10 cellular contexts compared by ENCODE assay signal in genomic region chr1:28173151-28173979, GRCh38. TPM values are rescaled to one million over a fixed set of nuclear protein-coding genes. Genes with fewer than 3 reads are reported as not detected.
A peak's percentile ranks its signal among the peaks of the same experiment; 100 is the strongest.
DNase-seq lines count a peak whose midpoint lies in the region; ATAC-seq and TF ChIP-seq lines count a peak whose summit lies in the region.
"Had no signal": no experiment of that assay in that cellular context is flagged by ENCODE, and none has a peak within 500 bp of the region (broad histone marks: within the 10 kb centered on the region; RNA-seq: fewer than 3 reads in every experiment).

No MANE protein-coding gene starts in this region.

- TF ChIP-seq CTCF in GM23338 (conservative IDR thresholded peaks at IDR 0.05; ENCODE audit: low read depth in 2 of 2) (no peak), glutamatergic neuron (IDR thresholded peaks at IDR 0.05; ENCODE audit: partially characterized antibody, unreplicated experiment) (no peak), sigmoid colon (IDR thresholded peaks at IDR 0.05) (no peak)

- WGBS in sigmoid colon, 2 donors, result 50 to 58% methylated on average over 11 of the region's 11 CpGs

- no peaks in the 10 kb centered on the region for H3K9me3 Mint-ChIP-seq in GM23338
- H3K9me3 Mint-ChIP-seq in glutamatergic neuron (ENCODE audit: unreplicated experiment), result no peaks in the 10 kb centered on the region
- H3K9me3 Mint-ChIP-seq: naive thymus-derived CD4-positive, alpha-beta T cell had no signal

- H3F3A ChIP-seq in GM23338 (replicated peaks; ENCODE audit: low read depth), result no peaks in the 10 kb centered on the region

- H3K9me3 ChIP-seq in SJSA1 (replicated peaks) (no peaks in the 10 kb centered on the region), sigmoid colon (no peaks in the 10 kb centered on the region)

- 0 out of 2 replicates have a peak overlapping the region, but pooled peaks have one; percentile 14 for H2AFZ ChIP-seq in GM23338

- ATAC-seq in GM23338, result no peak
- ATAC-seq in GM18505 (IDR thresholded peaks at IDR 0.05; ENCODE audit: unreplicated experiment), result no peak

- H3K4me1 Mint-ChIP-seq in GM23338 (peaks cover 15% of the 10 kb centered on the region), glutamatergic neuron (ENCODE audit: low read depth, unreplicated experiment) (peaks cover 30% of the 10 kb centered on the region)

- no peaks in the 10 kb centered on the region for H3K36me3 Mint-ChIP-seq in GM23338 (ENCODE audit: low read depth)
- H3K36me3 Mint-ChIP-seq in glutamatergic neuron (ENCODE audit: unreplicated experiment), result no peaks in the 10 kb centered on the region

- H3K27ac Mint-ChIP-seq in GM23338 (peak overlapping the region; percentile 37; the same call in 1 of the 2 replicates), glutamatergic neuron (ENCODE audit: unreplicated experiment) (peak overlapping the region; percentile 97)

- H3K4me3 ChIP-seq in GM23338 (no peak overlapping the region), SJSA1 (no peak overlapping the region), sigmoid colon (peak overlapping the region in 1 of 4 donors; percentile 16)

- H3K27ac ChIP-seq in GM23338 (ENCODE audit: low read depth), result no peak overlapping the region
- peak overlapping the region; percentile 94 for H3K27ac ChIP-seq in SJSA1
- peak overlapping the region; percentile 23 to 49 (median 41) for H3K27ac ChIP-seq in sigmoid colon

- DNase-seq in GM23338 (ENCODE audit: low spot score) (no peak), SJSA1 (ENCODE audit: low read depth in 1 of 2, low spot score in 2 of 2) (peak; percentile 91 to 92), glutamatergic neuron (peak; percentile 72), sigmoid colon (no peak), DMS79 (lab: John Stamatoyannopoulos, UW) (no peak), occipital lobe (lab: John Stamatoyannopoulos, UW) (no peak)
- DNase-seq: effector CD4-positive, alpha-beta T cell; NCI-H1436 had no signal

- H3K27me3 ChIP-seq in GM23338 (ENCODE audit: insufficient read depth) (no peaks in the 10 kb centered on the region), SJSA1 (replicated peaks) (no peaks in the 10 kb centered on the region), sigmoid colon (no peaks in the 10 kb centered on the region)

- no peaks in the 10 kb centered on the region; the same call in 1 of the 2 replicates for H3K4me1 ChIP-seq in GM23338 (ENCODE audit: insufficient read depth)
- peaks cover 61% of the 10 kb centered on the region for H3K4me1 ChIP-seq in SJSA1 (replicated peaks)
- no peaks in the 10 kb centered on the region for H3K4me1 ChIP-seq in sigmoid colon

- no peak overlapping the region for H3K4me3 Mint-ChIP-seq in GM23338
- H3K4me3 Mint-ChIP-seq in glutamatergic neuron (ENCODE audit: unreplicated experiment), result peak overlapping the region; percentile 63

- H4K20me1 ChIP-seq in GM23338 (replicated peaks; ENCODE audit: insufficient read depth), result no peaks in the 10 kb centered on the region

- TF ChIP-seq POLR2A in sigmoid colon (IDR thresholded peaks at IDR 0.05) (no peak), GM18505 (IDR thresholded peaks at IDR 0.05; ENCODE audit: borderline replicate concordance, extremely low read depth, insufficient read depth, insufficient read length) (no peak)

- H3K36me3 ChIP-seq in GM23338 (ENCODE audit: insufficient read depth) (no peaks in the 10 kb centered on the region), SJSA1 (no peaks in the 10 kb centered on the region), sigmoid colon (no peaks in the 10 kb centered on the region)

- H3K9me2 ChIP-seq in GM23338 (ENCODE audit: insufficient read depth), result no peaks in the 10 kb centered on the region

- H3K27me3 Mint-ChIP-seq in GM23338 (ENCODE audit: insufficient read depth, low read depth, poor library complexity), result peaks cover 8% of the 10 kb centered on the region
- peaks cover 2% of the 10 kb centered on the region for H3K27me3 Mint-ChIP-seq in glutamatergic neuron (ENCODE audit: unreplicated experiment)

- no peaks in the 10 kb centered on the region for H3K79me2 ChIP-seq in GM23338 (replicated peaks; ENCODE audit: insufficient read depth)

- no peak for TF ChIP-seq EP300 in sigmoid colon (IDR thresholded peaks at IDR 0.05)

- intact Hi-C loops in sigmoid colon (cut with DNase I), result no loop called here

- H3K4me2 ChIP-seq in GM23338, result no peak overlapping the region

TF ChIP-seq in GM23338, 12 proteins besides CTCF, POLR2A, EP300 and RAD21:
- TF ChIP-seq NANOG (IDR thresholded peaks at IDR 0.05; ENCODE audit: borderline replicate concordance), result no peak

RNA-seq across cellular contexts. Expression of gene PTAFR, which starts 3.1 kb away (rescaled TPM):
- 0.27 and 0.76 TPM in 2 replicates for total RNA-seq in GM23338 (2014; rRNA removed; shearing (Covaris generic))
- polyA plus RNA-seq in GM23338 (2016; fragmentation: Nextera tagmentation; extraction: Ambion mirVana), result 0.29 and 0.49 TPM in 2 replicates
- 0.47 and 0.74 TPM in 2 replicates for total RNA-seq in SJSA1 (2014; rRNA removed; shearing (Covaris generic))
- total RNA-seq in glutamatergic neuron (ENCODE audit: unreplicated experiment), result 0.54 TPM
- 1 to 10 TPM; 4.1 to 8.0 (median 4.7) TPM for total RNA-seq in sigmoid colon
- polyA plus RNA-seq in sigmoid colon, result 1 to 10 TPM; 1.8 to 9.9 (median 4.2) TPM
- total RNA-seq in occipital lobe, result 4.7 TPM

RNA-seq across cellular contexts. Expression of gene DNAJC8, which starts 59.5 kb away (rescaled TPM):
- 67.3 and 71.0 TPM in 2 replicates for total RNA-seq in GM23338 (2014; rRNA removed; shearing (Covaris generic))
- polyA plus RNA-seq in GM23338 (2016; fragmentation: Nextera tagmentation; extraction: Ambion mirVana) (208 and 210 TPM in 2 replicates), sigmoid colon (10 to 100 TPM; 64.5 to 79.3 (median 73.2) TPM)
- total RNA-seq in SJSA1 (2014; rRNA removed; shearing (Covaris generic)), result 116 and 191 TPM in 2 replicates
- total RNA-seq in glutamatergic neuron (ENCODE audit: unreplicated experiment) (82.8 TPM), sigmoid colon (10 to 100 TPM; 87.8 to 94.3 (median 94.2) TPM), occipital lobe (36.7 TPM)

Comparison
In these comparisons a context has a peak if more than half of its experiments do, and no peak if none do; other contexts are left out.
1. DNase-seq: peak in SJSA1 (2 of 2) and glutamatergic neuron (single experiment); none in GM23338 (single experiment), sigmoid colon (single experiment), DMS79 (single experiment) and occipital lobe (single experiment).